In genomic region chr4:40196724-40197281, GRCh38 we compare ENCODE assay signal across 8 cellular contexts. TPM values are rescaled to one million over a fixed set of nuclear protein-coding genes. Genes with fewer than 3 reads are reported as not detected.
A peak's percentile ranks its signal among the peaks of the same experiment; 100 is the strongest.
DNase-seq lines count a peak whose midpoint lies in the region; ATAC-seq and TF ChIP-seq lines count a peak whose summit lies in the region.

Gene RHOH, plus strand, starts transcription at chr4:40197031. Its CDS starts 46,356 bp downstream, at chr4:40243387.

- peak within 1 kb of the TSS; percentile 94 for H3K27ac Mint-ChIP-seq in activated CD4-positive, alpha-beta T cell treated with anti-CD3 and anti-CD28 coated beads, Interleukin-2, amount 10 ng/mL, durations not matched to agents 24 days and 14 days
- no peak within 1 kb of the TSS for H3K27ac Mint-ChIP-seq in HFFc6

- H3K27me3 ChIP-seq in A673 (replicated peaks; ENCODE audit: insufficient read depth, low read depth, low read length, poor library complexity) (no peaks in the 10 kb centered on the region), esophagus muscularis mucosa (peaks cover 0 to 8% (median 0%) of the 10 kb centered on the region in 4 donors)

- peaks cover 34% of the 10 kb centered on the region for H3K36me3 Mint-ChIP-seq in activated CD4-positive, alpha-beta T cell treated with anti-CD3 and anti-CD28 coated beads, Interleukin-2, amount 10 ng/mL, durations not matched to agents 24 days and 14 days (ENCODE audit: low read depth)
- H3K36me3 Mint-ChIP-seq in HFFc6 (ENCODE audit: low read depth) = no peaks in the 10 kb centered on the region

- peak; percentile 21 for TF ChIP-seq POLR2A in esophagus muscularis mucosa (IDR thresholded peaks at IDR 0.05; ENCODE audit: low read depth)

- peak within 1 kb of the TSS; percentile 97 for H3K27ac ChIP-seq in A673 (ENCODE audit: low read depth, low read length, poor library complexity, severe bottlenecking)
- H3K27ac ChIP-seq in esophagus muscularis mucosa (replicated peaks in 1 of 4) = no peak within 1 kb of the TSS
- H3K27ac ChIP-seq in coronary artery = no peak within 1 kb of the TSS

- no TSS peak for BruUV-seq in A673 (replicated peaks; lab: Mats Ljungman, UMichigan)

- intact Hi-C loops in A673 (cut with micrococcal nuclease; ENCODE audit: unreplicated experiment) (loop anchor here (1.0 to 5.0 kb wide), 3 partner anchors 45 to 140 kb away; partner anchors contain the start of gene N4BP2), esophagus muscularis mucosa (cut with DNase I) (no loop called here)
- intact Hi-C loops in activated CD4-positive, alpha-beta T cell treated with anti-CD3 and anti-CD28 coated beads, Interleukin-2, amount 10 ng/mL, durations not matched to agents 24 days and 14 days (cut with micrococcal nuclease) = loop anchor here (1.0 to 10.0 kb wide), 4 partner anchors 8 to 842 kb away; partner anchors contain the start of gene PDS5A

- no peaks in the 10 kb centered on the region for H3K27me3 Mint-ChIP-seq in activated CD4-positive, alpha-beta T cell treated with anti-CD3 and anti-CD28 coated beads, Interleukin-2, amount 10 ng/mL, durations not matched to agents 24 days and 14 days
- peaks cover 21% of the 10 kb centered on the region for H3K27me3 Mint-ChIP-seq in HFFc6 (ENCODE audit: insufficient read depth)

- H3K9me3 ChIP-seq in A673 (ENCODE audit: low read depth, low read length, poor library complexity, severe bottlenecking) (no peaks in the 10 kb centered on the region), esophagus muscularis mucosa (no peaks in the 10 kb centered on the region)

- 52% methylated on average over 14 of the region's 14 CpGs for WGBS in esophagus muscularis mucosa

- TF ChIP-seq EP300 in esophagus muscularis mucosa (IDR thresholded peaks at IDR 0.05) = no peak

- peak within 1 kb of the TSS; percentile 93 for H3K4me3 Mint-ChIP-seq in activated CD4-positive, alpha-beta T cell treated with anti-CD3 and anti-CD28 coated beads, Interleukin-2, amount 10 ng/mL, durations not matched to agents 24 days and 14 days
- no peak within 1 kb of the TSS for H3K4me3 Mint-ChIP-seq in HFFc6

- ATAC-seq in HG03280 (IDR thresholded peaks at IDR 0.05; ENCODE audit: unreplicated experiment) (peak; percentile 23), GM18907 (IDR thresholded peaks at IDR 0.05; ENCODE audit: unreplicated experiment) (no peak)

- POLR2A ChIA-PET in A673 (lab: Charles Lee; ENCODE audit: low non-redundant PET) = no interaction called here

- DNase-seq in A673 (ENCODE audit: low spot score) = peak; percentile 98
- peak; percentile 92 for DNase-seq in activated CD4-positive, alpha-beta T cell treated with anti-CD3 and anti-CD28 coated beads, Interleukin-2, amount 10 ng/mL, durations not matched to agents 24 days and 14 days
- no peak for DNase-seq in esophagus muscularis mucosa (ENCODE audit: extremely low spot score)
- DNase-seq in stimulated activated CD8-positive, alpha-beta memory T cell treated with anti-CD3 and anti-CD28 coated beads, Interleukin-4, amount 100 ng/mL, for 4 hours (ENCODE audit: low read depth in 2 of 2, low spot score in 1 of 2) = peak; percentile 49 to 71
- DNase-seq in coronary artery (ENCODE audit: low spot score) = no peak
- DNase-seq in HFFc6 = no peak

- peaks cover 52% of the 10 kb centered on the region for H3K4me1 ChIP-seq in A673 (ENCODE audit: insufficient read depth, low read length, poor library complexity, severe bottlenecking)
- H3K4me1 ChIP-seq in esophagus muscularis mucosa = no peaks in the 10 kb centered on the region

- CTCF ChIA-PET in A673 (lab: Charles Lee) = interaction anchor here (0.6 to 0.8 kb wide), 4 partner anchors 120 to 652 kb away, joined by 3 to 5 read pairs (median 4); no protein-coding TSS in a partner anchor

- H3K9me3 Mint-ChIP-seq in activated CD4-positive, alpha-beta T cell treated with anti-CD3 and anti-CD28 coated beads, Interleukin-2, amount 10 ng/mL, durations not matched to agents 24 days and 14 days = no peaks in the 10 kb centered on the region
- no peaks in the 10 kb centered on the region for H3K9me3 Mint-ChIP-seq in HFFc6

- H3K4me3 ChIP-seq in A673 (ENCODE audit: low read depth, low read length, poor library complexity, severe bottlenecking) (peak within 1 kb of the TSS; percentile 78), esophagus muscularis mucosa (peak within 1 kb of the TSS in 3 of 4 donors; percentile 8 to 37 (median 25)), coronary artery (no peak within 1 kb of the TSS)

- H3K4me1 Mint-ChIP-seq in activated CD4-positive, alpha-beta T cell treated with anti-CD3 and anti-CD28 coated beads, Interleukin-2, amount 10 ng/mL, durations not matched to agents 24 days and 14 days = peaks cover 49% of the 10 kb centered on the region
- peaks cover 13% of the 10 kb centered on the region for H3K4me1 Mint-ChIP-seq in HFFc6 (ENCODE audit: low read depth)

- H3K36me3 ChIP-seq in A673 (ENCODE audit: insufficient read depth, low read length, poor library complexity, severe bottlenecking) = peaks cover 17% of the 10 kb centered on the region
- H3K36me3 ChIP-seq in esophagus muscularis mucosa = no peaks in the 10 kb centered on the region

- TF ChIP-seq CTCF in A673 (conservative IDR thresholded peaks at IDR 0.05; ENCODE audit: low read depth, low read length) = no peak
- no peak for TF ChIP-seq CTCF in esophagus muscularis mucosa (IDR thresholded peaks at IDR 0.05)
- no peak for TF ChIP-seq CTCF in coronary artery (IDR thresholded peaks at IDR 0.05)
- TF ChIP-seq CTCF in HFFc6 (IDR thresholded peaks at IDR 0.05) = no peak

RNA-seq across cellular contexts. Expression of gene RHOH, which starts in this region (rescaled TPM):
- 66.8 and 74.2 TPM in 2 replicates for total RNA-seq in A673 (2021)
- 98.1 and 107 TPM in 2 replicates for total RNA-seq in activated CD4-positive, alpha-beta T cell treated with anti-CD3 and anti-CD28 coated beads, Interleukin-2, amount 10 ng/mL, durations not matched to agents 24 days and 14 days
- total RNA-seq in esophagus muscularis mucosa = 1 to 10 TPM in 3 of 4 donors, under 1 TPM in 1; 0.13 to 3.6 (median 2.7) TPM
- not detected for total RNA-seq in HFFc6 (2021; fragmentation: NEBNext Ultra II Directional; extraction: Animal tissue kit (Norgen Biotek cat#: 25700))

Comparison
In these comparisons a context has a peak if more than half of its experiments do, and no peak if none do; other contexts are left out.
1. RNA of gene RHOH (total RNA-seq): 98.1 to 107 TPM in activated CD4-positive, alpha-beta T cell treated with anti-CD3 and anti-CD28 coated beads, Interleukin-2, amount 10 ng/mL, durations not matched to agents 24 days and 14 days and 66.8 to 74.2 TPM in A673; 0.13 to 3.6 TPM in esophagus muscularis mucosa and not detected in HFFc6; every median in the first group is over 10 times any median in the second.
2. DNase-seq: peak in A673 (single experiment), activated CD4-positive, alpha-beta T cell treated with anti-CD3 and anti-CD28 coated beads, Interleukin-2, amount 10 ng/mL, durations not matched to agents 24 days and 14 days (single experiment) and stimulated activated CD8-positive, alpha-beta memory T cell treated with anti-CD3 and anti-CD28 coated beads, Interleukin-4, amount 100 ng/mL, for 4 hours (2 of 2); none in esophagus muscularis mucosa (single experiment), coronary artery (single experiment) and HFFc6 (single experiment).